ENCODE assay signal across 8 cellular contexts in the genomic region with DNA sequence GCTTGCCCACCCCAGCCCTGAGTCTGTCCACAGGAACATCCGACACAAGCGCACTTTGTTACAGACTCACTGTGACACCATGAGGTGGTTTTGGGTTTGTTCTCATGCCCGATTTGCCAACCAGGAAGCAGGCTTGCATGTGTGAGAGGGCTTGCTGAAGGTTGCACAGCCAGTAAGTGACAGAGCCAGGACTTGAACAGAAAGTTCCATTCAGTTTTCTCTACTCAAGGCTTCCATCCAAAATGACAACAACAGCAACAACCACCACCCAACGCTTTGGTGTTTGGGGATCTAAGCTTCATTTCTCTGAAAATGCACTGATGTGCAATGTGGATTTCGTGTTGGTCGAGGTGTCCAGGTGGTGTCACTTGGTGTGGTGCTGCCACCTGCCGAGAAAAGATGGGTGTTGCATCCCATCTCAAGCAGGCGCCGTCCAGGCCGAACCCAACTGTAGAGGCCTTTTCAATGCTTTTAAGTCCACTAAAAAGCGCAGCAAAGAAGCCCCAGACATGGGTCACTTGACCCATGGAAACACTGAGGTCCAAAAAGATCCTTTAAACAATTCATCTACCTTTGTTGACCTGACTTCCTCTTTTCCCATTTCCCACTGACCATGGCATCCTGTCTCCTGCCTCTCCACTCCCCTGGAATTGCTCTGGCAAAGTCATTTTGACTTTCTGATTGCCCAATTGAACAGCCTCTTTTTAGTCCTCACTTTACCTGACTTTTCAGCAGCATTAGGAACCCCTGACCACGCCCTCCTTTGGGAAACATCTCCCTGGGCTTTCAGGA. TPM values are rescaled to one million over a fixed set of nuclear protein-coding genes. Genes with fewer than 3 reads are reported as not detected.
DNase-seq lines count a peak whose midpoint lies in the region; ATAC-seq, FAIRE-seq and TF ChIP-seq lines count a peak whose summit lies in the region.

No MANE protein-coding gene starts in this region.

- CTCF ChIA-PET in A673 (lab: Charles Lee) = interaction anchor here (0.6 to 1.5 kb wide), 5 partner anchors 75 to 258 kb away, joined by 3 to 22 read pairs (median 3); no protein-coding TSS in a partner anchor

- H3K36me3 ChIP-seq in A673 (ENCODE audit: insufficient read depth, low read length, poor library complexity, severe bottlenecking) = no peaks in the 10 kb centered on the region

- intact Hi-C loops in A673 (cut with micrococcal nuclease; ENCODE audit: unreplicated experiment) = loop anchor here (1.0 kb wide), 2 partner anchors 238 to 258 kb away; no protein-coding TSS in a partner anchor
- intact Hi-C loops in Right ventricle myocardium superior (cut with DNase I) = loop anchor here (2.0 to 5.0 kb wide), 3 partner anchors 73 to 237 kb away; no protein-coding TSS in a partner anchor

- POLR2A ChIA-PET in A673 (lab: Charles Lee; ENCODE audit: low non-redundant PET) = no interaction called here

- peak; percentile 94 for FAIRE-seq in GM12892 (lab: Jason Lieb, UNC)

- BruUV-seq in A673 (replicated peaks; lab: Mats Ljungman, UMichigan) = no TSS peak

- H3K27ac Mint-ChIP-seq in activated naive CD4-positive, alpha-beta T cell treated with anti-CD3 and anti-CD28 coated beads, Interleukin-2, amount 50 U/mL, for 24 hours = no peak overlapping the region

- peaks cover 18% of the 10 kb centered on the region for H3K4me1 Mint-ChIP-seq in activated naive CD4-positive, alpha-beta T cell treated with anti-CD3 and anti-CD28 coated beads, Interleukin-2, amount 50 U/mL, for 24 hours

- no peak for TF ChIP-seq POLR2A in GM12892 (IDR thresholded peaks at IDR 0.05; ENCODE audit: low read depth, low read length)

- peak overlapping the region; percentile 31 for H3K4me3 Mint-ChIP-seq in activated naive CD4-positive, alpha-beta T cell treated with anti-CD3 and anti-CD28 coated beads, Interleukin-2, amount 50 U/mL, for 24 hours

- H3K27me3 ChIP-seq in A673 (replicated peaks; ENCODE audit: insufficient read depth, low read depth, low read length, poor library complexity) = no peaks in the 10 kb centered on the region

- H3K4me3 ChIP-seq in A673 (ENCODE audit: low read depth, low read length, poor library complexity, severe bottlenecking) = no peak overlapping the region
- no peak overlapping the region for H3K4me3 ChIP-seq in LNCaP clone FGC (ENCODE audit: low read depth, low read length)

- H3K27me3 Mint-ChIP-seq in activated naive CD4-positive, alpha-beta T cell treated with anti-CD3 and anti-CD28 coated beads, Interleukin-2, amount 50 U/mL, for 24 hours = no peaks in the 10 kb centered on the region

- no peaks in the 10 kb centered on the region for H3K9me3 ChIP-seq in A673 (ENCODE audit: low read depth, low read length, poor library complexity, severe bottlenecking)

- H3K4me1 ChIP-seq in A673 (ENCODE audit: insufficient read depth, low read length, poor library complexity, severe bottlenecking) = no peaks in the 10 kb centered on the region

- H3K36me3 Mint-ChIP-seq in activated naive CD4-positive, alpha-beta T cell treated with anti-CD3 and anti-CD28 coated beads, Interleukin-2, amount 50 U/mL, for 24 hours = no peaks in the 10 kb centered on the region

- no peaks in the 10 kb centered on the region for H3K9me3 Mint-ChIP-seq in activated naive CD4-positive, alpha-beta T cell treated with anti-CD3 and anti-CD28 coated beads, Interleukin-2, amount 50 U/mL, for 24 hours

- peak; percentile 73 for DNase-seq in A673 (ENCODE audit: low spot score)
- DNase-seq in GM12892 (ENCODE audit: insufficient read length) = peak; percentile 61
- DNase-seq in LNCaP clone FGC (ENCODE audit: low read depth) = peak; percentile 18
- DNase-seq in Right ventricle myocardium superior = peak; percentile 80
- peak; percentile 62 for DNase-seq in putamen (ENCODE audit: low spot score)

- peak; percentile 91 for ATAC-seq in SK-N-SH treated with all-trans-retinoic acid at 6 μM for 48 hours
- ATAC-seq in Right ventricle myocardium superior (ENCODE audit: poor library complexity) = peak; percentile 94
- ATAC-seq in GM18861 (IDR thresholded peaks at IDR 0.05; ENCODE audit: unreplicated experiment) = no peak

- TF ChIP-seq CTCF in A673 (conservative IDR thresholded peaks at IDR 0.05; ENCODE audit: low read depth, low read length) (peak; percentile 89), LNCaP clone FGC (IDR thresholded peaks at IDR 0.05; ENCODE audit: control insufficient read depth, extremely low read depth, insufficient read depth) (peak; percentile 93)

- H3K27ac ChIP-seq in A673 (ENCODE audit: low read depth, low read length, poor library complexity, severe bottlenecking) = no peak overlapping the region

TF ChIP-seq in SK-N-SH treated with all-trans-retinoic acid at 6 μM for 48 hours, 23 proteins besides CTCF, POLR2A, EP300 and RAD21 (continues in another document):
- TF ChIP-seq ZFP3 (CRISPR knock-in tag; IDR thresholded peaks at IDR 0.05) (no peak), TCF4 (CRISPR knock-in tag; IDR thresholded peaks at IDR 0.05; ENCODE audit: borderline replicate concordance) (no peak), CSRNP3 (CRISPR knock-in tag; IDR thresholded peaks at IDR 0.05) (no peak), ZNF565 (CRISPR knock-in tag; conservative IDR thresholded peaks at IDR 0.05; ENCODE audit: low read depth) (no peak), ZFP30 (CRISPR knock-in tag; IDR thresholded peaks at IDR 0.05) (no peak), ARNTL (CRISPR knock-in tag; IDR thresholded peaks at IDR 0.05; ENCODE audit: borderline replicate concordance, low read depth) (no peak), ISL1 (CRISPR knock-in tag; IDR thresholded peaks at IDR 0.05) (no peak), ESRRG (CRISPR knock-in tag; IDR thresholded peaks at IDR 0.05) (no peak), RARB (CRISPR knock-in tag; IDR thresholded peaks at IDR 0.05) (no peak)
- TF ChIP-seq, protein P1, sequence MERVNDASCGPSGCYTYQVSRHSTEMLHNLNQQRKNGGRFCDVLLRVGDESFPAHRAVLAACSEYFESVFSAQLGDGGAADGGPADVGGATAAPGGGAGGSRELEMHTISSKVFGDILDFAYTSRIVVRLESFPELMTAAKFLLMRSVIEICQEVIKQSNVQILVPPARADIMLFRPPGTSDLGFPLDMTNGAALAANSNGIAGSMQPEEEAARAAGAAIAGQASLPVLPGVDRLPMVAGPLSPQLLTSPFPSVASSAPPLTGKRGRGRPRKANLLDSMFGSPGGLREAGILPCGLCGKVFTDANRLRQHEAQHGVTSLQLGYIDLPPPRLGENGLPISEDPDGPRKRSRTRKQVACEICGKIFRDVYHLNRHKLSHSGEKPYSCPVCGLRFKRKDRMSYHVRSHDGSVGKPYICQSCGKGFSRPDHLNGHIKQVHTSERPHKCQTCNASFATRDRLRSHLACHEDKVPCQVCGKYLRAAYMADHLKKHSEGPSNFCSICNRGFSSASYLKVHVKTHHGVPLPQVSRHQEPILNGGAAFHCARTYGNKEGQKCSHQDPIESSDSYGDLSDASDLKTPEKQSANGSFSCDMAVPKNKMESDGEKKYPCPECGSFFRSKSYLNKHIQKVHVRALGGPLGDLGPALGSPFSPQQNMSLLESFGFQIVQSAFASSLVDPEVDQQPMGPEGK (CRISPR knock-in tag; IDR thresholded peaks at IDR 0.05; ENCODE audit: borderline replicate concordance) = no peak
- TF ChIP-seq, protein P2, sequence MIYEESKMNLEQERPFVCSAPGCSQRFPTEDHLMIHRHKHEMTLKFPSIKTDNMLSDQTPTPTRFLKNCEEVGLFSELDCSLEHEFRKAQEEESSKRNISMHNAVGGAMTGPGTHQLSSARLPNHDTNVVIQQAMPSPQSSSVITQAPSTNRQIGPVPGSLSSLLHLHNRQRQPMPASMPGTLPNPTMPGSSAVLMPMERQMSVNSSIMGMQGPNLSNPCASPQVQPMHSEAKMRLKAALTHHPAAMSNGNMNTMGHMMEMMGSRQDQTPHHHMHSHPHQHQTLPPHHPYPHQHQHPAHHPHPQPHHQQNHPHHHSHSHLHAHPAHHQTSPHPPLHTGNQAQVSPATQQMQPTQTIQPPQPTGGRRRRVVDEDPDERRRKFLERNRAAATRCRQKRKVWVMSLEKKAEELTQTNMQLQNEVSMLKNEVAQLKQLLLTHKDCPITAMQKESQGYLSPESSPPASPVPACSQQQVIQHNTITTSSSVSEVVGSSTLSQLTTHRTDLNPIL (CRISPR knock-in tag; IDR thresholded peaks at IDR 0.05; ENCODE audit: low read depth) = no peak
- TF ChIP-seq, protein P3, sequence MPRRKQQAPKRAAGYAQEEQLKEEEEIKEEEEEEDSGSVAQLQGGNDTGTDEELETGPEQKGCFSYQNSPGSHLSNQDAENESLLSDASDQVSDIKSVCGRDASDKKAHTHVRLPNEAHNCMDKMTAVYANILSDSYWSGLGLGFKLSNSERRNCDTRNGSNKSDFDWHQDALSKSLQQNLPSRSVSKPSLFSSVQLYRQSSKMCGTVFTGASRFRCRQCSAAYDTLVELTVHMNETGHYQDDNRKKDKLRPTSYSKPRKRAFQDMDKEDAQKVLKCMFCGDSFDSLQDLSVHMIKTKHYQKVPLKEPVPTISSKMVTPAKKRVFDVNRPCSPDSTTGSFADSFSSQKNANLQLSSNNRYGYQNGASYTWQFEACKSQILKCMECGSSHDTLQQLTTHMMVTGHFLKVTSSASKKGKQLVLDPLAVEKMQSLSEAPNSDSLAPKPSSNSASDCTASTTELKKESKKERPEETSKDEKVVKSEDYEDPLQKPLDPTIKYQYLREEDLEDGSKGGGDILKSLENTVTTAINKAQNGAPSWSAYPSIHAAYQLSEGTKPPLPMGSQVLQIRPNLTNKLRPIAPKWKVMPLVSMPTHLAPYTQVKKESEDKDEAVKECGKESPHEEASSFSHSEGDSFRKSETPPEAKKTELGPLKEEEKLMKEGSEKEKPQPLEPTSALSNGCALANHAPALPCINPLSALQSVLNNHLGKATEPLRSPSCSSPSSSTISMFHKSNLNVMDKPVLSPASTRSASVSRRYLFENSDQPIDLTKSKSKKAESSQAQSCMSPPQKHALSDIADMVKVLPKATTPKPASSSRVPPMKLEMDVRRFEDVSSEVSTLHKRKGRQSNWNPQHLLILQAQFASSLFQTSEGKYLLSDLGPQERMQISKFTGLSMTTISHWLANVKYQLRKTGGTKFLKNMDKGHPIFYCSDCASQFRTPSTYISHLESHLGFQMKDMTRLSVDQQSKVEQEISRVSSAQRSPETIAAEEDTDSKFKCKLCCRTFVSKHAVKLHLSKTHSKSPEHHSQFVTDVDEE (CRISPR knock-in tag; IDR thresholded peaks at IDR 0.05) = no peak

RNA-seq across cellular contexts. Expression of gene CITED4, which starts 12.2 kb away (rescaled TPM):
- 1.3 and 1.9 TPM in 2 replicates for total RNA-seq in A673 (2021)
- not detected for polyA plus RNA-seq in GM12892 (2012; ENCODE audit: missing spikeins)
- total RNA-seq in Right ventricle myocardium superior = 43.6 TPM

Comparison
In these comparisons a context has a peak if more than half of its experiments do, and no peak if none do; other contexts are left out.
1. DNase-seq: peak in every context shown above with its lines; median percentile 80 in Right ventricle myocardium superior; 73 in A673; 62 in putamen; 61 in GM12892; 18 in LNCaP clone FGC.
2. RNA of gene CITED4, which starts 12.2 kb away (total RNA-seq): 43.6 TPM in Right ventricle myocardium superior (single experiment); 1.3 to 1.9 TPM in A673; every median in the first group is over 10 times any median in the second.